8 cellular contexts compared by ENCODE assay signal in genomic region chr1:156154317-156154749, GRCh38. TPM values are rescaled to one million over a fixed set of nuclear protein-coding genes. Genes with fewer than 3 reads are reported as not detected.
DNase-seq lines count a peak whose midpoint lies in the region; ATAC-seq, FAIRE-seq and TF ChIP-seq lines count a peak whose summit lies in the region.

No MANE protein-coding gene starts in this region.

- no peaks in the 10 kb centered on the region for H3K9me3 ChIP-seq in kidney (ENCODE audit: control insufficient read depth in 1 of 2, low read length in 2 of 2)

- no peaks in the 10 kb centered on the region for H3K36me3 ChIP-seq in kidney (ENCODE audit: control insufficient read depth in 1 of 2, insufficient read depth in 2 of 2, low read length in 2 of 2)

- peak overlapping the region in 1 of 2 donors; percentile 23 for H3K27ac ChIP-seq in kidney (ENCODE audit: low read depth in 2 of 2, low read length in 2 of 2)

- peaks cover 37% of the 10 kb centered on the region for H3K4me1 Mint-ChIP-seq in activated T-helper 17 cell treated with anti-CD3 and anti-CD28 coated beads, Interleukin-2, amount 50 U/mL, for 72 hours
- peaks cover 3% of the 10 kb centered on the region for H3K4me1 Mint-ChIP-seq in progenitor cell of endocrine pancreas (ENCODE audit: low read depth)
- H3K4me1 Mint-ChIP-seq in type B pancreatic cell (ENCODE audit: unreplicated experiment) = peaks cover 20% of the 10 kb centered on the region

- no peak for FAIRE-seq in kidney (lab: Jason Lieb, UNC)

- H3K9me3 Mint-ChIP-seq in activated T-helper 17 cell treated with anti-CD3 and anti-CD28 coated beads, Interleukin-2, amount 50 U/mL, for 72 hours = no peaks in the 10 kb centered on the region
- H3K9me3 Mint-ChIP-seq in progenitor cell of endocrine pancreas (ENCODE audit: low read depth) = no peaks in the 10 kb centered on the region
- no peaks in the 10 kb centered on the region for H3K9me3 Mint-ChIP-seq in type B pancreatic cell

- H3K9ac ChIP-seq in kidney (ENCODE audit: low read length in 2 of 2) = no peak overlapping the region

- H3K27ac Mint-ChIP-seq in activated T-helper 17 cell treated with anti-CD3 and anti-CD28 coated beads, Interleukin-2, amount 50 U/mL, for 72 hours = peak overlapping the region; percentile 85
- peak overlapping the region; percentile 56 for H3K27ac Mint-ChIP-seq in progenitor cell of endocrine pancreas
- H3K27ac Mint-ChIP-seq in type B pancreatic cell = no peak overlapping the region

- intact Hi-C loops in kidney (cut with DNase I) = no loop called here

- DNase-seq in stimulated activated CD4-positive, alpha-beta T cell treated with anti-CD3 and anti-CD28 coated beads, Interleukin-12 subunit alpha, Interleukin-12 subunit beta, amount 100 ng/mL, for 48 hours (ENCODE audit: low read depth in 2 of 3, low spot score in 1 of 3) = peak; percentile 43 to 65 (median 45)
- no peak for DNase-seq in stimulated activated CD4-positive, alpha-beta T cell treated with anti-CD3 and anti-CD28 coated beads, Interleukin-4, amount 100 ng/mL, for 4 hours
- DNase-seq in progenitor cell of endocrine pancreas (ENCODE audit: low spot score, unreplicated experiment) (no peak), kidney (no peak), COR-L47 (lab: John Stamatoyannopoulos, UW) (no peak), type B pancreatic cell (ENCODE audit: extremely low spot score, unreplicated experiment) (no peak)

- TF ChIP-seq CTCF in progenitor cell of endocrine pancreas (IDR thresholded peaks at IDR 0.05; ENCODE audit: unreplicated experiment) (no peak), kidney (IDR thresholded peaks at IDR 0.05; ENCODE audit: borderline replicate concordance, extremely low read depth, insufficient read depth) (no peak), type B pancreatic cell (conservative IDR thresholded peaks at IDR 0.05) (no peak)

- no peak overlapping the region for H3K4me3 ChIP-seq in kidney (ENCODE audit: low read length in 2 of 2)

- H3K27me3 Mint-ChIP-seq in activated T-helper 17 cell treated with anti-CD3 and anti-CD28 coated beads, Interleukin-2, amount 50 U/mL, for 72 hours = no peaks in the 10 kb centered on the region
- H3K27me3 Mint-ChIP-seq in progenitor cell of endocrine pancreas = peaks cover 62% of the 10 kb centered on the region
- H3K27me3 Mint-ChIP-seq in type B pancreatic cell = peaks cover 11% of the 10 kb centered on the region

- peaks cover 7% of the 10 kb centered on the region for H3K36me3 Mint-ChIP-seq in activated T-helper 17 cell treated with anti-CD3 and anti-CD28 coated beads, Interleukin-2, amount 50 U/mL, for 72 hours (ENCODE audit: low read depth)
- H3K36me3 Mint-ChIP-seq in progenitor cell of endocrine pancreas (ENCODE audit: insufficient read depth) (no peaks in the 10 kb centered on the region), type B pancreatic cell (no peaks in the 10 kb centered on the region)

- peak; percentile 60 for ATAC-seq in HG03280 (IDR thresholded peaks at IDR 0.05; ENCODE audit: unreplicated experiment)
- peak; percentile 69 for ATAC-seq in activated T-helper 17 cell treated with anti-CD3 and anti-CD28 coated beads, Interleukin-2, amount 50 U/mL, for 72 hours (replicated peaks)

- H3K4me3 Mint-ChIP-seq in activated T-helper 17 cell treated with anti-CD3 and anti-CD28 coated beads, Interleukin-2, amount 50 U/mL, for 72 hours = peak overlapping the region; percentile 67
- no peak overlapping the region for H3K4me3 Mint-ChIP-seq in progenitor cell of endocrine pancreas (ENCODE audit: low read depth)
- H3K4me3 Mint-ChIP-seq in type B pancreatic cell = no peak overlapping the region

- H3K4me1 ChIP-seq in kidney (ENCODE audit: control insufficient read depth in 1 of 2, insufficient read depth in 1 of 2, low read depth in 1 of 2, low read length in 2 of 2) = peaks cover 13 to 27% of the 10 kb centered on the region in 2 donors

RNA-seq across cellular contexts. Expression of gene SEMA4A, which starts 0.9 kb away (rescaled TPM):
- total RNA-seq in activated T-helper 17 cell treated with anti-CD3 and anti-CD28 coated beads, Interleukin-2, amount 50 U/mL, for 72 hours = 10 to 100 TPM in 1 of 2 donors, 1 to 10 TPM in 1; 1.8 to 17.6 TPM
- 2.1 and 3.7 TPM in 2 replicates for total RNA-seq in progenitor cell of endocrine pancreas
- 45.9 TPM for total RNA-seq in kidney
- polyA plus RNA-seq in kidney (ENCODE audit: insufficient read depth, low read depth, low replicate concordance) = 16.4 TPM
- total RNA-seq in type B pancreatic cell (ENCODE audit: low replicate concordance) = 7.1 and 12.9 TPM in 2 replicates

RNA-seq across cellular contexts. Expression of gene SLC25A44, which starts 39.6 kb away (rescaled TPM):
- total RNA-seq in activated T-helper 17 cell treated with anti-CD3 and anti-CD28 coated beads, Interleukin-2, amount 50 U/mL, for 72 hours = 10 to 100 TPM; 23.5 to 38.1 TPM
- total RNA-seq in progenitor cell of endocrine pancreas = 14.3 and 20.4 TPM in 2 replicates
- 28.1 TPM for total RNA-seq in kidney
- 29.0 TPM for polyA plus RNA-seq in kidney (ENCODE audit: insufficient read depth, low read depth, low replicate concordance)
- total RNA-seq in type B pancreatic cell (ENCODE audit: low replicate concordance) = 18.6 and 21.8 TPM in 2 replicates

RNA-seq across cellular contexts. Expression of gene LMNA, which starts 39.8 kb away (rescaled TPM):
- 100 to 1,000 TPM; 150 to 338 TPM for total RNA-seq in activated T-helper 17 cell treated with anti-CD3 and anti-CD28 coated beads, Interleukin-2, amount 50 U/mL, for 72 hours
- total RNA-seq in progenitor cell of endocrine pancreas (83.5 and 92.7 TPM in 2 replicates), kidney (384 TPM), type B pancreatic cell (ENCODE audit: low replicate concordance) (141 and 400 TPM in 2 replicates)
- polyA plus RNA-seq in kidney (ENCODE audit: insufficient read depth, low read depth, low replicate concordance) = 145 TPM

RNA-seq across cellular contexts. Expression of gene PMF1, which starts 58.5 kb away (rescaled TPM):
- 10 to 100 TPM; 85.6 to 87.3 TPM for total RNA-seq in activated T-helper 17 cell treated with anti-CD3 and anti-CD28 coated beads, Interleukin-2, amount 50 U/mL, for 72 hours
- total RNA-seq in progenitor cell of endocrine pancreas (77.7 and 80.9 TPM in 2 replicates), kidney (65.6 TPM), type B pancreatic cell (ENCODE audit: low replicate concordance) (56.1 and 62.0 TPM in 2 replicates)
- polyA plus RNA-seq in kidney (ENCODE audit: insufficient read depth, low read depth, low replicate concordance) = 110 TPM

Comparison
In these comparisons a context has a peak if more than half of its experiments do, and no peak if none do; other contexts are left out.
1. DNase-seq: peak in stimulated activated CD4-positive, alpha-beta T cell treated with anti-CD3 and anti-CD28 coated beads, Interleukin-12 subunit alpha, Interleukin-12 subunit beta, amount 100 ng/mL, for 48 hours (3 of 3); none in stimulated activated CD4-positive, alpha-beta T cell treated with anti-CD3 and anti-CD28 coated beads, Interleukin-4, amount 100 ng/mL, for 4 hours (0 of 2), progenitor cell of endocrine pancreas (single experiment), kidney (single experiment), COR-L47 (single experiment) and type B pancreatic cell (single experiment).